ENCODE assay signal across 1 cellular context in the genomic region with DNA sequence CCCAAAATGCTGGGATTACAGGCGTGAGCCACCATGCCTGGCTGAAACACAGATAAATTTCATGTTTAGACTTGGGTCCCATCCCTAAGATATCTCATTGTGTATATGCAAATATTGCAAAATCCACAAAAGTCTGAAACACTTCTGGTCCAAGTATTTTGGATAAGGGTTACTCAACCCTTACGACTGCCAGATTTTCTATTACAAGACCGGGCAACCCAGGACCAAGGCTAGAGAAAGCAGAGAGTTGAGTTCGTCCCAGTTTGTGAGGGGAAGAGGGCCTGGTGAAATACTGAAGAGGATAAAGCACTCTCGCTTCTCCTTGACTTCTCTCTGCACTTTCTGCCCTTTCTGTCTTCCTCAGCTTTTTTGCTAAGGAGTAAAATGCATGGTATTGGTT.
TF ChIP-seq lines count a peak whose summit lies in the region.

No MANE protein-coding gene starts in this region.

TF ChIP-seq in HepG2, 621 proteins besides CTCF, POLR2A, EP300 and RAD21:
- TF ChIP-seq ZNF614 (CRISPR knock-in tag; IDR thresholded peaks at IDR 0.05; ENCODE audit: borderline replicate concordance) (no peak), ZNF615 (CRISPR knock-in tag; IDR thresholded peaks at IDR 0.05; ENCODE audit: borderline replicate concordance) (no peak), ZNF343 (CRISPR knock-in tag; IDR thresholded peaks at IDR 0.05) (no peak), ZMAT3 (CRISPR knock-in tag; conservative IDR thresholded peaks at IDR 0.05) (no peak), ZNF549 (CRISPR knock-in tag; IDR thresholded peaks at IDR 0.05) (no peak)
- TF ChIP-seq, protein P1, sequence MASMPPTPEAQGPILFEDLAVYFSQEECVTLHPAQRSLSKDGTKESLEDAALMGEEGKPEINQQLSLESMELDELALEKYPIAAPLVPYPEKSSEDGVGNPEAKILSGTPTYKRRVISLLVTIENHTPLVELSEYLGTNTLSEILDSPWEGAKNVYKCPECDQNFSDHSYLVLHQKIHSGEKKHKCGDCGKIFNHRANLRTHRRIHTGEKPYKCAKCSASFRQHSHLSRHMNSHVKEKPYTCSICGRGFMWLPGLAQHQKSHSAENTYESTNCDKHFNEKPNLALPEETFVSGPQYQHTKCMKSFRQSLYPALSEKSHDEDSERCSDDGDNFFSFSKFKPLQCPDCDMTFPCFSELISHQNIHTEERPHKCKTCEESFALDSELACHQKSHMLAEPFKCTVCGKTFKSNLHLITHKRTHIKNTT (CRISPR knock-in tag; IDR thresholded peaks at IDR 0.05): no peak
TF ChIP-seq in HepG2: peak in this region for 0.
